In genomic region chr6:105459049-105459448, GRCh38 we compare ENCODE assay signal across 8 cellular contexts. TPM values are rescaled to one million over a fixed set of nuclear protein-coding genes. Genes with fewer than 3 reads are reported as not detected.
A peak's percentile ranks its signal among the peaks of the same experiment; 100 is the strongest.
DNase-seq lines count a peak whose midpoint lies in the region; ATAC-seq, FAIRE-seq and TF ChIP-seq lines count a peak whose summit lies in the region.

No MANE protein-coding gene starts in this region.

- no peaks in the 10 kb centered on the region for H3K36me3 ChIP-seq in kidney (ENCODE audit: control insufficient read depth in 1 of 2, insufficient read depth in 2 of 2, low read length in 2 of 2)
- H3K36me3 ChIP-seq in pancreas, result no peaks in the 10 kb centered on the region

- H3K27ac ChIP-seq in kidney (ENCODE audit: low read depth in 2 of 2, low read length in 2 of 2) (no peak overlapping the region), pancreas (no peak overlapping the region)

- WGBS in pancreas, 2 donors, result 70 to 79% methylated on average over 9 of the region's 9 CpGs

- H3K9me3 Mint-ChIP-seq in activated naive CD4-positive, alpha-beta T cell treated with anti-CD3 and anti-CD28 coated beads, Interleukin-2, amount 10 ng/mL, durations not matched to agents 7 days and 5 days, result no peaks in the 10 kb centered on the region

- H3K4me1 ChIP-seq in kidney (ENCODE audit: control insufficient read depth in 1 of 2, insufficient read depth in 1 of 2, low read depth in 1 of 2, low read length in 2 of 2) (no peaks in the 10 kb centered on the region), pancreas (no peaks in the 10 kb centered on the region)

- no peaks in the 10 kb centered on the region for H3K36me3 Mint-ChIP-seq in activated naive CD4-positive, alpha-beta T cell treated with anti-CD3 and anti-CD28 coated beads, Interleukin-2, amount 10 ng/mL, durations not matched to agents 7 days and 5 days

- H3K4me1 Mint-ChIP-seq in activated naive CD4-positive, alpha-beta T cell treated with anti-CD3 and anti-CD28 coated beads, Interleukin-2, amount 10 ng/mL, durations not matched to agents 7 days and 5 days, result no peaks in the 10 kb centered on the region

- no peak overlapping the region for H3K9ac ChIP-seq in kidney (ENCODE audit: low read length in 2 of 2)

- no peaks in the 10 kb centered on the region for H3K27me3 ChIP-seq in pancreas

- peaks cover 19% of the 10 kb centered on the region for H3K27me3 Mint-ChIP-seq in activated naive CD4-positive, alpha-beta T cell treated with anti-CD3 and anti-CD28 coated beads, Interleukin-2, amount 10 ng/mL, durations not matched to agents 7 days and 5 days

- no peak overlapping the region for H3K27ac Mint-ChIP-seq in activated naive CD4-positive, alpha-beta T cell treated with anti-CD3 and anti-CD28 coated beads, Interleukin-2, amount 10 ng/mL, durations not matched to agents 7 days and 5 days

- FAIRE-seq in kidney (lab: Jason Lieb, UNC), result no peak
- FAIRE-seq in pancreas (lab: Jason Lieb, UNC), result no peak

- no peak overlapping the region for H3K4me3 Mint-ChIP-seq in activated naive CD4-positive, alpha-beta T cell treated with anti-CD3 and anti-CD28 coated beads, Interleukin-2, amount 10 ng/mL, durations not matched to agents 7 days and 5 days

- no peak for TF ChIP-seq CTCF in kidney (IDR thresholded peaks at IDR 0.05; ENCODE audit: borderline replicate concordance, extremely low read depth, insufficient read depth)
- no peak for TF ChIP-seq CTCF in pancreas (IDR thresholded peaks at IDR 0.05)

- TF ChIP-seq POLR2A in GM19193 (IDR thresholded peaks at IDR 0.05; ENCODE audit: extremely low read depth, insufficient read depth, insufficient read length), result peak; percentile 36

- DNase-seq in Daoy (ENCODE audit: low read depth) (peak; percentile 9), kidney (no peak), pancreas (no peak), AML-193 (lab: John Stamatoyannopoulos, UW) (no peak)
- peak; percentile 67 for DNase-seq in activated effector memory CD4-positive, alpha-beta T cell treated with anti-CD3 and anti-CD28 coated beads, Interleukin-2, amount 50 U/mL, for 16 hours
- no peak for DNase-seq in activated naive CD4-positive, alpha-beta T cell treated with anti-CD3 and anti-CD28 coated beads, Interleukin-2, amount 10 ng/mL, durations not matched to agents 7 days and 5 days

- H3K9me3 ChIP-seq in kidney (ENCODE audit: control insufficient read depth in 1 of 2, low read length in 2 of 2) (no peaks in the 10 kb centered on the region), pancreas (no peaks in the 10 kb centered on the region)

- CTCF ChIA-PET in activated naive CD4-positive, alpha-beta T cell treated with anti-CD3 and anti-CD28 coated beads, Interleukin-2, amount 10 ng/mL, durations not matched to agents 7 days and 5 days (lab: Charles Lee), result no interaction called here

- intact Hi-C loops in kidney (cut with DNase I) (no loop called here), pancreas (cut with DNase I) (no loop called here)

- ATAC-seq in HG03097 (IDR thresholded peaks at IDR 0.05; ENCODE audit: low FRiP score, unreplicated experiment), result peak; percentile 86
- no peak for ATAC-seq in pancreas

- H3K4me3 ChIP-seq in kidney (ENCODE audit: low read length in 2 of 2), result no peak overlapping the region
- no peak overlapping the region for H3K4me3 ChIP-seq in pancreas

RNA-seq across cellular contexts. Expression of gene PREP, which starts 56.2 kb away (rescaled TPM):
- 12.1 and 17.0 TPM in 2 replicates for total RNA-seq in Daoy (2014; rRNA removed; shearing (Covaris generic))
- total RNA-seq in kidney (20.1 TPM), pancreas (10 to 100 TPM in 4 of 6 donors, 1 to 10 TPM in 2; 8.4 to 16.5 (median 13.7) TPM)
- polyA plus RNA-seq in kidney (ENCODE audit: insufficient read depth, low read depth, low replicate concordance) (13.4 TPM), pancreas (1 to 10 TPM; 7.6 to 9.5 TPM)

Comparison
In these comparisons a context has a peak if more than half of its experiments do, and no peak if none do; other contexts are left out.
1. DNase-seq: peak in Daoy (single experiment) and activated effector memory CD4-positive, alpha-beta T cell treated with anti-CD3 and anti-CD28 coated beads, Interleukin-2, amount 50 U/mL, for 16 hours (single experiment); none in kidney (single experiment), pancreas (0 of 6), activated naive CD4-positive, alpha-beta T cell treated with anti-CD3 and anti-CD28 coated beads, Interleukin-2, amount 10 ng/mL, durations not matched to agents 7 days and 5 days (single experiment) and AML-193 (0 of 2).